ENCODE assay signal across 24 cellular contexts in genomic region chr21:21801921-21802320, GRCh38.
"Had no signal": no experiment of that assay in that cellular context is flagged by ENCODE, and none has a peak within 500 bp of the region (broad histone marks: within the 10 kb centered on the region; RNA-seq: fewer than 3 reads in every experiment).

No MANE protein-coding gene starts in this region.

- ATAC-seq: effector memory CD8-positive, alpha-beta T cell; mucosa of descending colon; natural killer cell treated with Interleukin-12 subunit alpha and Interleukin-12 subunit beta and Interleukin-15 and Interleukin-18, amount 100 ng/mL, for 72 hours; psoas muscle; right cardiac atrium; stimulated activated memory B cell treated with anti-CD40 and anti-IgM and Interleukin-4, amounts not matched to agents 10 μg/mL and 1 μg/mL and 100 μg/mL, for 72 hours; stimulated activated naive CD8-positive, alpha-beta T cell treated with anti-CD3 and anti-CD28 coated beads, Interleukin-15, Interleukin-2, amounts not matched to agents 100 U/mL and 50 U/mL, for 24 hours had no signal

- H3K4me3 ChIP-seq: coronary artery, esophagus squamous epithelium, lung, mucosa of descending colon, ovary, psoas muscle, sigmoid colon, testis, tibial artery had no signal

- H3K9me3 ChIP-seq: mucosa of descending colon, ovary, psoas muscle, sigmoid colon, testis, tibial artery had no signal

- DNase-seq: effector memory CD8-positive, alpha-beta T cell; erythroblast; esophagus squamous epithelium; foreskin melanocyte; hypothalamus; immature natural killer cell; islet precursor cell; mucosa of descending colon; naive B cell; nucleus accumbens; ovary; posterior cingulate gyrus; psoas muscle; right cardiac atrium; sigmoid colon; stimulated activated CD4-positive, alpha-beta T cell treated with anti-CD3 and anti-CD28 coated beads, Interleukin-4, amount 100 ng/mL, for 4 hours; stimulated activated naive CD8-positive, alpha-beta T cell treated with anti-CD3 and anti-CD28 coated beads, Interleukin-15, Interleukin-2, amounts not matched to agents 100 U/mL and 50 U/mL, for 24 hours; substantia nigra; testis; tibial artery had no signal

- H3K4me1 ChIP-seq: esophagus squamous epithelium, psoas muscle, sigmoid colon, testis, tibial artery had no signal

- H3K27ac ChIP-seq: coronary artery, esophagus squamous epithelium, ovary, psoas muscle, sigmoid colon, testis, tibial artery had no signal

- H3K27me3 ChIP-seq: esophagus squamous epithelium, ovary, sigmoid colon, testis, tibial artery had no signal

- H3K36me3 ChIP-seq: esophagus squamous epithelium, ovary, sigmoid colon, tibial artery had no signal
